8 cellular contexts compared by ENCODE assay signal in genomic region chr1:26697441-26697977, GRCh38.
DNase-seq lines count a peak whose midpoint lies in the region; ATAC-seq lines count a peak whose summit lies in the region.

No MANE protein-coding gene starts in this region.

- peak overlapping the region; percentile 99 to 100 (median 100) for H3K9ac ChIP-seq in BLaER1 treated with 17β-estradiol and CSF1 and Interleukin-3, amounts not matched to agents 10 nM and 100 nM
- peak overlapping the region; percentile 93 for H3K9ac ChIP-seq in HUES48 (ENCODE audit: low read depth, low read length)

- DNase-seq in caudate nucleus (lab: John Stamatoyannopoulos, UW) (peak in 5 of 61 donors; percentile 7 to 53 (median 24)), NCI-H1048 (lab: John Stamatoyannopoulos, UW) (no peak)

- H3K27ac ChIP-seq in BLaER1 treated with 17β-estradiol and CSF1 and Interleukin-3, amounts not matched to agents 10 nM and 100 nM, result peak overlapping the region; percentile 96 to 100 (median 99)
- H3K27ac ChIP-seq in HUES48 (ENCODE audit: low read depth, low read length) (peak overlapping the region; percentile 86), caudate nucleus (ENCODE audit: low read depth, low read length) (peak overlapping the region; percentile 90), muscle layer of duodenum (ENCODE audit: low read length) (peak overlapping the region; percentile 89)

- no peaks in the 10 kb centered on the region for H3K9me3 ChIP-seq in BLaER1 treated with 17β-estradiol and CSF1 and Interleukin-3, amounts not matched to agents 10 nM and 100 nM (replicated peaks in 1 of 11)
- no peaks in the 10 kb centered on the region for H3K9me3 ChIP-seq in HUES48 (ENCODE audit: control insufficient read depth, insufficient read depth, low read length)
- no peaks in the 10 kb centered on the region for H3K9me3 ChIP-seq in muscle layer of duodenum (ENCODE audit: control insufficient read depth in 1 of 2, low read length in 2 of 2)

- H3K36me3 ChIP-seq in BLaER1 treated with 17β-estradiol and CSF1 and Interleukin-3, amounts not matched to agents 10 nM and 100 nM, result peaks cover 0 to 27% (median 24%) of the 10 kb centered on the region in 11 experiments; a peak in 15 of 22 replicates
- H3K36me3 ChIP-seq in HUES48 (ENCODE audit: control insufficient read depth, insufficient read depth, low read length), result peaks cover 15% of the 10 kb centered on the region; the same call in 1 of the 2 replicates
- no peaks in the 10 kb centered on the region for H3K36me3 ChIP-seq in muscle layer of duodenum (ENCODE audit: control insufficient read depth in 1 of 2, insufficient read depth in 2 of 2, low read length in 2 of 2)

- H4K20me1 ChIP-seq in BLaER1 treated with 17β-estradiol and CSF1 and Interleukin-3, amounts not matched to agents 10 nM and 100 nM, result peaks cover 48 to 49% (median 48%) of the 10 kb centered on the region in 11 experiments

- ATAC-seq in GM21381 (IDR thresholded peaks at IDR 0.05; ENCODE audit: unreplicated experiment), result no peak
- no peak for ATAC-seq in GM18511 (IDR thresholded peaks at IDR 0.05; ENCODE audit: unreplicated experiment)
- ATAC-seq in HG02970 (IDR thresholded peaks at IDR 0.05; ENCODE audit: low FRiP score, unreplicated experiment), result no peak

- no peaks in the 10 kb centered on the region for H3K27me3 ChIP-seq in BLaER1 treated with 17β-estradiol and CSF1 and Interleukin-3, amounts not matched to agents 10 nM and 100 nM
- peaks cover 5% of the 10 kb centered on the region; the same call in 1 of the 2 replicates for H3K27me3 ChIP-seq in HUES48 (ENCODE audit: control insufficient read depth, insufficient read depth, low read length)
- H3K27me3 ChIP-seq in muscle layer of duodenum (ENCODE audit: low read depth, low read length), result no peaks in the 10 kb centered on the region

- H3K4me2 ChIP-seq in BLaER1 treated with 17β-estradiol and CSF1 and Interleukin-3, amounts not matched to agents 10 nM and 100 nM, result peak overlapping the region; percentile 77 to 95 (median 90)

- H3K4me3 ChIP-seq in BLaER1 treated with 17β-estradiol and CSF1 and Interleukin-3, amounts not matched to agents 10 nM and 100 nM, result peak overlapping the region; percentile 90 to 98 (median 96)
- H3K4me3 ChIP-seq in HUES48 (ENCODE audit: low read depth, low read length) (peak overlapping the region; percentile 78), muscle layer of duodenum (ENCODE audit: low read depth in 1 of 2, low read length in 2 of 2) (peak overlapping the region; percentile 77 to 92)

- H3K4me1 ChIP-seq in BLaER1 treated with 17β-estradiol and CSF1 and Interleukin-3, amounts not matched to agents 10 nM and 100 nM, result peaks cover 56 to 63% (median 61%) of the 10 kb centered on the region in 10 experiments
- H3K4me1 ChIP-seq in HUES48 (ENCODE audit: control insufficient read depth, insufficient read depth, low read length), result peaks cover 57% of the 10 kb centered on the region
- H3K4me1 ChIP-seq in muscle layer of duodenum (ENCODE audit: control insufficient read depth in 1 of 2, insufficient read depth in 2 of 2, low read length in 2 of 2), result peaks cover 59 to 62% of the 10 kb centered on the region in 2 donors
